Comparison of ENCODE assay signal across 8 cellular contexts in the genomic region with DNA sequence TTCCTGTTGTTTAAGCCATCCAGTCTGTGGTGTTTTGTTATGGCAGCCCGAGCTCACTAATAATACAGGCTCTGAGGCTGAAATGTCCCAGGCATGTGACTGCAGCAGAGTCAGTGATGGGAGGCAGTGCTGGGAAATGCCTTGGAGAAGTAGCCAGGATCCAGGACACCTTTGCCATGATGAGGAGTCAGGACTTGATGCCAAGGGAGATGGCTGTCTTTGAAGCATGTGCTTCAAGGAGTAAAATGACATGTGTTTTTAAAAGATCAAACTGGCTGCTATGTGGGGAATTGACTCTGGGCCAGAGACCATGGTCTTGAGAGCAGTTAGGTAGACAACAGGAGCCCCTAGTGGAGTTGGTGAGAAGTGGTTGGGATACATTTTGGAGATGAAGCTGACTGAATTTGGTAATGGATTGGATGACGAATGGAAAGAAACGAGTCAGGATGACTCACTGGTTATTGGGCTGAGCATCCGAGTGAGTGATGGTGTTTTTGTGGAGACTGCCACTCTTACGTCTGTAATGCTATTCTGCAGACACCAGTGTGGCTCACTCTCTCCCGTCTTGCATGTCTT.
DNase-seq lines count a peak whose midpoint lies in the region; ATAC-seq and TF ChIP-seq lines count a peak whose summit lies in the region.

No MANE protein-coding gene starts in this region.

- no peak overlapping the region for H3K9ac ChIP-seq in colonic mucosa (ENCODE audit: low read depth in 2 of 2, low read length in 2 of 2)

- H3K36me3 ChIP-seq in colonic mucosa, result no peaks in the 10 kb centered on the region

- intact Hi-C loops in colonic mucosa (cut with DNase I), result no loop called here

- no peak for TF ChIP-seq CTCF in colonic mucosa (IDR thresholded peaks at IDR 0.05)

- DNase-seq in AG20443 (ENCODE audit: low spot score) (peak; percentile 89), HuH-7 (ENCODE audit: low spot score) (peak; percentile 62), T1000 (lab: John Stamatoyannopoulos, UW) (peak; percentile 53), hepatic stellate cell (ENCODE audit: low spot score) (peak; percentile 64), left lobe of liver (ENCODE audit: low spot score) (no peak), colonic mucosa (no peak)

- no peak overlapping the region for H3K4me3 ChIP-seq in colonic mucosa

- no peaks in the 10 kb centered on the region for H3K27me3 ChIP-seq in colonic mucosa

- H3K9me3 ChIP-seq in colonic mucosa, result no peaks in the 10 kb centered on the region

- H3K4me1 ChIP-seq in colonic mucosa, result no peaks in the 10 kb centered on the region

- peak; percentile 82 for ATAC-seq in GM18498 (IDR thresholded peaks at IDR 0.05; ENCODE audit: unreplicated experiment)
- no peak for ATAC-seq in left lobe of liver
- no peak for ATAC-seq in HG03097 (IDR thresholded peaks at IDR 0.05; ENCODE audit: low FRiP score, unreplicated experiment)

- H3K27ac ChIP-seq in colonic mucosa, result no peak overlapping the region

Comparison
In these comparisons a context has a peak if more than half of its experiments do, and no peak if none do; other contexts are left out.
1. DNase-seq: peak in AG20443 (single experiment), HuH-7 (single experiment), T1000 (single experiment) and hepatic stellate cell (single experiment); none in left lobe of liver (single experiment) and colonic mucosa (single experiment).